Comparison of ENCODE assay signal across 8 cellular contexts in the genomic region with DNA sequence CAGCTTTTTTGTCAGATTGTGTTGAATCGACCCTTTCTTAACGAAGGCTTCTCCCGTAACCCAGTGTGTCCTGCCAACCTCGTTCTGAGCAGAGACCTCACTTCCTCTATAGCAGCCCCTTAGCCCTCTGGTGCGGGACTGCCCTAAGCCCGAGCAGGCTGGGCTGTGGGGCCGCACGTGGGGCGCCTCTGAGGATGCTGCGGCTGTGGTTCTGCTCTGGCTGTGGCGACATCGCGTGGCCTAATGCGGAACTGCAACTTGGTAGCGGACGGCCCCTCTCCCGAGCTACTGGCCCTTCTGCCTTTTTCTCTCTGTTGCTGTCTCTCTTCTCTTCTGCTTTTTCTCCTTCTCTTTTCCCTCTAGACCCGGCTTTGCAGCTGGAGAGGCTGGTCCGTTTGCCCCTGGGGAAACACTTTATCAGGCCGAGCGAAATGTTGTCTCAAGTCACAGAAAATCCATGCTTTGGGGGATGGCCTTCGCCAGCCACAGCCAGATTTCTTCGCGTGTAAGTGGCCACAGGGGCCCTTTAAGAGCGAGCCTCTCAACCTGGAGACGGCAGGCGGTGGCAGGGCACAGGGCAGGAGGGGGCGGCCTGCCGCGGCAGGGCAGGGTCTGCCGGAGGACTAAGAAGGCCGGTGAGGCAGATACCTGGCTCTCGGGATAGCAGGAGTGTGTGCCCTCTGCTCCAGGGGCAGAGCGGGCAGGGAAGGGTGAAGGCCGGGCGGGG. TPM values are rescaled to one million over a fixed set of nuclear protein-coding genes. Genes with fewer than 3 reads are reported as not detected.
A peak's percentile ranks its signal among the peaks of the same experiment; 100 is the strongest.
DNase-seq lines count a peak whose midpoint lies in the region; ATAC-seq and TF ChIP-seq lines count a peak whose summit lies in the region.

No MANE protein-coding gene starts in this region.

- no peak overlapping the region for H3K27ac ChIP-seq in upper lobe of right lung

- DNase-seq in NCI-H748 (lab: John Stamatoyannopoulos, UW; ENCODE audit: unreplicated experiment) = peak; percentile 51
- DNase-seq in NCI-H748 treated with DMSO at 0.1 percent for 48 hours (lab: John Stamatoyannopoulos, UW) = no peak
- DNase-seq in Jurkat, Clone E6-1 (ENCODE audit: low read depth, low spot score) = peak; percentile 41
- peak; percentile 82 for DNase-seq in SKM-1 treated with dmso at 0.1 percent for 144 hours (lab: John Stamatoyannopoulos, UW; ENCODE audit: unreplicated experiment)
- DNase-seq in activated naive CD4-positive, alpha-beta T cell treated with anti-CD3 and anti-CD28 coated beads, Interleukin-2, amount 50 U/mL, for 16 hours = peak; percentile 86
- DNase-seq in Right ventricle myocardium superior = peak; percentile 90
- DNase-seq in posterior vena cava (ENCODE audit: low spot score) = peak; percentile 95
- DNase-seq in upper lobe of right lung = peak; percentile 90

- H3K27me3 ChIP-seq in upper lobe of right lung = no peaks in the 10 kb centered on the region

- no peaks in the 10 kb centered on the region for H3K9me3 ChIP-seq in upper lobe of right lung

- intact Hi-C loops in Right ventricle myocardium superior (cut with DNase I) = loop anchor here (2.0 to 10.0 kb wide), 2 partner anchors 120 to 336 kb away; no protein-coding TSS in a partner anchor
- intact Hi-C loops in posterior vena cava (cut with DNase I) = loop anchor here (2.0 to 10.0 kb wide), 3 partner anchors 336 to 1380 kb away; no protein-coding TSS in a partner anchor
- intact Hi-C loops in upper lobe of right lung (cut with DNase I) = loop anchor here (5.0 kb wide), 1 partner anchor 337 kb away; no protein-coding TSS in a partner anchor

- H3K4me1 ChIP-seq in upper lobe of right lung = peaks cover 10% of the 10 kb centered on the region

- no peak overlapping the region for H3K4me3 ChIP-seq in Jurkat, Clone E6-1 (ENCODE audit: low read length)
- no peak overlapping the region for H3K4me3 ChIP-seq in upper lobe of right lung

- TF ChIP-seq CTCF in upper lobe of right lung (IDR thresholded peaks at IDR 0.05) = peak; percentile 97

- ATAC-seq in Right ventricle myocardium superior (ENCODE audit: poor library complexity) = peak; percentile 92
- ATAC-seq in upper lobe of right lung = peak; percentile 94

- H3K36me3 ChIP-seq in upper lobe of right lung = peaks cover 8% of the 10 kb centered on the region

RNA-seq across cellular contexts. Expression of gene KIF23, which starts 19.4 kb away (rescaled TPM):
- polyA plus RNA-seq in Jurkat, Clone E6-1 (2012; ENCODE audit: insufficient read depth, insufficient read length) = 65.6 TPM
- total RNA-seq in Right ventricle myocardium superior = 0.70 TPM
- total RNA-seq in posterior vena cava = 1 to 10 TPM; 3.3 to 4.7 TPM
- total RNA-seq in upper lobe of right lung = 2.7 TPM

RNA-seq across cellular contexts. Expression of gene RPLP1, which starts 57.9 kb away (rescaled TPM):
- 3,769 TPM for polyA plus RNA-seq in Jurkat, Clone E6-1 (2012; ENCODE audit: insufficient read depth, insufficient read length)
- total RNA-seq in Right ventricle myocardium superior (1,108 TPM), posterior vena cava (1,000 to 10,000 TPM; 1,397 to 1,408 TPM), upper lobe of right lung (1,255 TPM)
